In the genomic region with DNA sequence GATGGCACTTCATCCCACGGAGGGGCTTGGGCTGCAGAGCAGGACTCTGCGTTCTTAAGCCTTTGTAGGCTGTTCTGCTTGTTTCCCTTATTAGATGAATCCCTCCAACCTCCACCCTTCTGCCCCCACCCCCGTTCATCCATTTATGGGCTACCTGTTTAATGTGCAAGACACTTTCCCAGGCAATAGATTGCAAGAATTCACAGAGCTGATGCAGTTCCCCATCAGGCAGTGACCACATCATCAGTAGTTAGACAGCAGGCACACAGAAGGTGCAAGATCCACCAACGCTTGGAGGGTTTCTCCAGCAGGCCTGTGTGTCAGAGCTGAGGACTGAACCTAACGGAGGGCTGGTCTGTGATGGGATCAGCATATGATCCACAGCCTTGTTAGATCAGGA, we compare ENCODE assay signal across 17 cellular contexts. TPM values are rescaled to one million over a fixed set of nuclear protein-coding genes. Genes with fewer than 3 reads are reported as not detected.
A peak's percentile ranks its signal among the peaks of the same experiment; 100 is the strongest.
DNase-seq lines count a peak whose midpoint lies in the region; ATAC-seq, FAIRE-seq and TF ChIP-seq lines count a peak whose summit lies in the region.
"Had no signal": no experiment of that assay in that cellular context is flagged by ENCODE, and none has a peak within 500 bp of the region (broad histone marks: within the 10 kb centered on the region; RNA-seq: fewer than 3 reads in every experiment).

No MANE protein-coding gene starts in this region.

- H3K79me2 ChIP-seq in GM23248 (ENCODE audit: insufficient read depth), result no peaks in the 10 kb centered on the region

- ATAC-seq in right lobe of liver, result no peak
- no peak for ATAC-seq in heart left ventricle
- ATAC-seq in HG03442 (IDR thresholded peaks at IDR 0.05; ENCODE audit: unreplicated experiment), result no peak

- no peaks in the 10 kb centered on the region for H3K9me2 ChIP-seq in GM23248 (ENCODE audit: insufficient read depth)

- peak; percentile 94 for FAIRE-seq in bronchial epithelial cell (lab: Jason Lieb, UNC)

- no peak overlapping the region for H3K27ac ChIP-seq in GM23248
- peak overlapping the region in 2 of 3 donors; percentile 84 to 94 for H3K27ac ChIP-seq in right lobe of liver
- H3K27ac ChIP-seq in subcutaneous abdominal adipose tissue (ENCODE audit: low read depth, low read length), result peak overlapping the region; percentile 88
- H3K27ac ChIP-seq in heart left ventricle, result peak overlapping the region in 2 of 12 donors; percentile 61 to 82
- H3K27ac ChIP-seq: HL-60, SJCRH30 had no signal

- H3K9ac ChIP-seq in GM23248, result no peak overlapping the region
- no peak overlapping the region for H3K9ac ChIP-seq in subcutaneous abdominal adipose tissue (ENCODE audit: low read length in 5 of 5)

- no peak overlapping the region for H2AFZ ChIP-seq in GM23248

- H3K4me1 ChIP-seq in GM23248 (ENCODE audit: insufficient read depth), result peaks cover 22% of the 10 kb centered on the region
- H3K4me1 ChIP-seq in right lobe of liver, result peaks cover 0 to 47% (median 14%) of the 10 kb centered on the region in 4 donors
- peaks cover 5 to 41% (median 32%) of the 10 kb centered on the region in 5 donors for H3K4me1 ChIP-seq in subcutaneous abdominal adipose tissue (ENCODE audit: control insufficient read depth in 5 of 5, insufficient read depth in 5 of 5, low read length in 5 of 5)
- peaks cover 0 to 29% (median 7%) of the 10 kb centered on the region in 12 donors for H3K4me1 ChIP-seq in heart left ventricle

- H4K20me1 ChIP-seq in GM23248 (ENCODE audit: insufficient read depth), result no peaks in the 10 kb centered on the region

- 37 to 42% methylated on average over 5 of the region's 5 CpGs for WGBS in GM23248 (ENCODE audit: low coverage in 1 of 2, low lambda C conversion rate in 2 of 2, missing lambda C conversion rate in 2 of 2), 2 experiments
- 40% methylated on average over 5 of the region's 5 CpGs for WGBS in right lobe of liver (ENCODE audit: insufficient coverage, low coverage, low lambda C conversion rate, missing lambda C conversion rate)
- whole genome bisulfite sequencing in heart left ventricle, 4 donors, result 71 to 80% (median 74%) methylated on average over 5 of the region's 5 CpGs

- TF ChIP-seq CTCF in bronchial epithelial cell (IDR thresholded peaks at IDR 0.05; ENCODE audit: insufficient read depth, low read length, severe bottlenecking) (no peak), right lobe of liver (IDR thresholded peaks at IDR 0.05) (no peak), heart left ventricle (IDR thresholded peaks at IDR 0.05) (no peak)

- peaks cover 25% of the 10 kb centered on the region for H3F3A ChIP-seq in GM23248 (ENCODE audit: insufficient read depth)

- TF ChIP-seq POLR2A in right lobe of liver (IDR thresholded peaks at IDR 0.05) (no peak), heart left ventricle (IDR thresholded peaks at IDR 0.05) (no peak)

- intact Hi-C loops in right lobe of liver (cut with DNase I) (loop anchor here in 1 of 2 donors (10.0 kb wide), 1 partner anchor 139 kb away; a partner anchor contains a TSS), heart left ventricle (cut with DNase I) (loop anchor here in 9 of 10 donors (1.0 to 10.0 kb wide), 11 partner anchors 15 to 171 kb away; a partner anchor contains a TSS), head of caudate nucleus (cut with DNase I) (loop anchor here (10.0 kb wide), 1 partner anchor 79 kb away; a partner anchor contains a TSS)

- in situ Hi-C loops in GM23248 (cut with MboI), result no loop called here

- H3K4me3 ChIP-seq in GM23248 (no peak overlapping the region), bronchial epithelial cell (ENCODE audit: low read depth, low read length) (no peak overlapping the region), right lobe of liver (no peak overlapping the region), subcutaneous abdominal adipose tissue (ENCODE audit: low read depth in 1 of 5, low read length in 5 of 5) (no peak overlapping the region), heart left ventricle (no peak overlapping the region)
- H3K4me3 ChIP-seq: SJCRH30 had no signal

- DNase-seq in GM23248, result peak; percentile 50
- no peak for DNase-seq in bronchial epithelial cell (ENCODE audit: low read depth)
- DNase-seq in right lobe of liver, result peak in 1 of 3 donors; percentile 37
- DNase-seq in heart left ventricle, result no peak
- DNase-seq in dermis blood vessel endothelial cell, result no peak
- DNase-seq in head of caudate nucleus, result no peak
- DNase-seq: Caco-2, DMS79, H9, MV-4-11, NCI-H1930, NCI-H526 treated with DMSO at 0.1 percent for 48 hours, PC-3, SJCRH30 had no signal

- peak overlapping the region; percentile 29 for H3K4me2 ChIP-seq in GM23248 (ENCODE audit: unreplicated experiment)

- H3K36me3 ChIP-seq in GM23248 (ENCODE audit: low read depth), result peaks cover 3% of the 10 kb centered on the region; the same call in 1 of the 2 replicates
- peaks cover 2% of the 10 kb centered on the region for H3K36me3 ChIP-seq in bronchial epithelial cell (ENCODE audit: control insufficient read depth, insufficient read depth, low read length)
- H3K36me3 ChIP-seq in right lobe of liver, result peaks cover 2 to 24% (median 11%) of the 10 kb centered on the region in 4 donors
- peaks cover 2 to 17% (median 13%) of the 10 kb centered on the region in 5 donors for H3K36me3 ChIP-seq in subcutaneous abdominal adipose tissue (ENCODE audit: control insufficient read depth in 5 of 5, insufficient read depth in 5 of 5, low read length in 5 of 5)
- peaks cover 0 to 23% (median 6%) of the 10 kb centered on the region in 9 donors for H3K36me3 ChIP-seq in heart left ventricle
- H3K36me3 ChIP-seq: SJCRH30 had no signal

- H3K27me3 ChIP-seq in GM23248 (replicated peaks; ENCODE audit: insufficient read depth), result no peaks in the 10 kb centered on the region
- peaks cover 4% of the 10 kb centered on the region for H3K27me3 ChIP-seq in bronchial epithelial cell (ENCODE audit: control insufficient read depth, insufficient read depth, low read length)
- H3K27me3 ChIP-seq in right lobe of liver, result no peaks in the 10 kb centered on the region
- peaks cover 0 to 6% (median 0%) of the 10 kb centered on the region in 5 donors for H3K27me3 ChIP-seq in subcutaneous abdominal adipose tissue (ENCODE audit: control insufficient read depth in 5 of 5, insufficient read depth in 4 of 5, low read length in 5 of 5)
- no peaks in the 10 kb centered on the region for H3K27me3 ChIP-seq in heart left ventricle

- H3K9me3 ChIP-seq in GM23248 (ENCODE audit: low read depth) (no peaks in the 10 kb centered on the region), right lobe of liver (no peaks in the 10 kb centered on the region), subcutaneous abdominal adipose tissue (ENCODE audit: control insufficient read depth in 5 of 5, low read length in 5 of 5) (no peaks in the 10 kb centered on the region), heart left ventricle (no peaks in the 10 kb centered on the region)
- H3K9me3 ChIP-seq: Caco-2, SJCRH30 had no signal

RNA-seq across cellular contexts. Expression of a gene that starts 1.2 kb away (rescaled TPM):
- total RNA-seq in GM23248 (2014; rRNA removed; shearing (Covaris generic)), result 51.1 and 52.2 TPM in 2 replicates
- polyA plus RNA-seq in GM23248 (2016; fragmentation: Nextera tagmentation; extraction: Ambion mirVana), result 75.0 and 78.9 TPM in 2 replicates
- total RNA-seq in bronchial epithelial cell, result 1.9 and 3.2 TPM in 2 replicates
- 1,000 to 10,000 TPM; 1,157 to 2,557 (median 1,950) TPM for total RNA-seq in right lobe of liver
- 100 to 1,000 TPM in 5 of 9 donors, 10 to 100 TPM in 4; 42.6 to 343 (median 107) TPM for total RNA-seq in heart left ventricle
- 10 to 100 TPM; 49.1 to 98.5 TPM for polyA plus RNA-seq in heart left ventricle
- total RNA-seq in dermis blood vessel endothelial cell, result 2.0 TPM in 2 replicates

RNA-seq across cellular contexts. Expression of a gene that starts 15.5 kb away (rescaled TPM):
- 22.2 and 26.7 TPM in 2 replicates for total RNA-seq in GM23248 (2014; rRNA removed; shearing (Covaris generic))
- polyA plus RNA-seq in GM23248 (2016; fragmentation: Nextera tagmentation; extraction: Ambion mirVana), result 14.3 and 14.9 TPM in 2 replicates
- 11.3 and 14.3 TPM in 2 replicates for total RNA-seq in bronchial epithelial cell
- 100 to 1,000 TPM; 202 to 236 (median 216) TPM for total RNA-seq in right lobe of liver
- 10 to 100 TPM in 3 of 9 donors, 1 to 10 TPM in 6; 5.4 to 27.1 (median 7.9) TPM for total RNA-seq in heart left ventricle
- 1 to 10 TPM; 7.9 to 9.8 TPM for polyA plus RNA-seq in heart left ventricle
- 26.7 and 28.8 TPM in 2 replicates for total RNA-seq in dermis blood vessel endothelial cell

RNA-seq across cellular contexts. Expression of a gene that starts 33.0 kb away (rescaled TPM):
- total RNA-seq in GM23248 (2014; rRNA removed; shearing (Covaris generic)), result 174 and 200 TPM in 2 replicates
- polyA plus RNA-seq in GM23248 (2016; fragmentation: Nextera tagmentation; extraction: Ambion mirVana) (195 and 198 TPM in 2 replicates), heart left ventricle (10 to 100 TPM; 30.1 to 36.4 TPM)
- total RNA-seq in bronchial epithelial cell (1.5 and 6.3 TPM in 2 replicates), right lobe of liver (1,000 to 10,000 TPM in 5 of 6 experiments, 100 to 1,000 TPM in 1; 993 to 2,993 (median 1,796) TPM), heart left ventricle (100 to 1,000 TPM in 2 of 9 donors, 10 to 100 TPM in 7; 31.9 to 247 (median 74.2) TPM), dermis blood vessel endothelial cell (0.19 and 1.4 TPM in 2 replicates)

RNA-seq across cellular contexts. Expression of a gene that starts 35.2 kb away (rescaled TPM):
- total RNA-seq in GM23248 (2014; rRNA removed; shearing (Covaris generic)), result not detected in 2 replicates
- 0.38 TPM in 1 of 2 replicates, not detected in the other for polyA plus RNA-seq in GM23248 (2016; fragmentation: Nextera tagmentation; extraction: Ambion mirVana)
- total RNA-seq in bronchial epithelial cell, result not detected in 2 replicates
- 100 to 1,000 TPM in 3 of 6 experiments, 10 to 100 TPM in 3; 44.1 to 239 (median 98.2) TPM for total RNA-seq in right lobe of liver
- total RNA-seq in heart left ventricle, result 1 to 10 TPM in 1 of 9 donors, under 1 TPM in 1, not detected in 7; 0.86 to 2.1 TPM
- under 1 TPM; 0.34 to 0.94 TPM for polyA plus RNA-seq in heart left ventricle
- 0.19 TPM in 1 of 2 replicates, not detected in the other for total RNA-seq in dermis blood vessel endothelial cell
- total RNA-seq: PC-3, SJCRH30 had no signal

RNA-seq across cellular contexts. Expression of a gene that starts 36.7 kb away (rescaled TPM):
- 4.5 and 12.3 TPM in 2 replicates for total RNA-seq in GM23248 (2014; rRNA removed; shearing (Covaris generic))
- polyA plus RNA-seq in GM23248 (2016; fragmentation: Nextera tagmentation; extraction: Ambion mirVana) (1.8 and 2.9 TPM in 2 replicates), heart left ventricle (1 to 10 TPM; 3.1 to 4.2 TPM)
- total RNA-seq in bronchial epithelial cell (7.0 and 9.2 TPM in 2 replicates), right lobe of liver (10 to 100 TPM; 38.9 to 55.2 (median 43.1) TPM), heart left ventricle (10 to 100 TPM in 2 of 9 donors, 1 to 10 TPM in 7; 3.3 to 18.7 (median 4.1) TPM), dermis blood vessel endothelial cell (35.2 and 42.0 TPM in 2 replicates)

Comparison
In these comparisons a context has a peak if more than half of its experiments do, and no peak if none do; other contexts are left out.
1. RNA of a gene that starts 1.2 kb away (total RNA-seq): 1,157 to 2,557 TPM in right lobe of liver, 42.6 to 343 TPM in heart left ventricle and 51.1 to 52.2 TPM in GM23248; 1.9 to 3.2 TPM in bronchial epithelial cell and 2.0 TPM in dermis blood vessel endothelial cell; every median in the first group is over 10 times any median in the second.